In the genomic region with DNA sequence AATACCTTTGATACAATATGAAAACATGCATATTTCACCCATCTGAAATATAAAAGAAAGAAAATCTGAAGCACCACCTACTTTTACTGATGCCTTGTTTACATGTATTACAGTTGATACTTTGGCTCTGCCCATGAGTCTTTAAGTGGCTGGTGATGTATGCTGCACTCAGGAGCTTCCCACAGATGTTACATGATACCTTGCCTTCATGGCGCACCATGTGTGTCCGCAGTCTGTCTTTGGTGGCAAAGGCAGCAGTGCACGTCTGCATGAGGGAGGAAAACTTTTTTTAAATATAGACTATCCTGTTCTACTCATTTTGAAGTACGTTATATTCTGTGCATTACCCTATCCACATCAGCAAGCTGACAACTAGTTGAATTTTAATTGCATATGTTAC, we compare ENCODE assay signal across 1 cellular context.
TF ChIP-seq lines count a peak whose summit lies in the region.

No MANE protein-coding gene starts in this region.

TF ChIP-seq in neural cell, 6 proteins besides CTCF, POLR2A, EP300 and RAD21 (continued from another document):
- TF ChIP-seq, protein P1, sequence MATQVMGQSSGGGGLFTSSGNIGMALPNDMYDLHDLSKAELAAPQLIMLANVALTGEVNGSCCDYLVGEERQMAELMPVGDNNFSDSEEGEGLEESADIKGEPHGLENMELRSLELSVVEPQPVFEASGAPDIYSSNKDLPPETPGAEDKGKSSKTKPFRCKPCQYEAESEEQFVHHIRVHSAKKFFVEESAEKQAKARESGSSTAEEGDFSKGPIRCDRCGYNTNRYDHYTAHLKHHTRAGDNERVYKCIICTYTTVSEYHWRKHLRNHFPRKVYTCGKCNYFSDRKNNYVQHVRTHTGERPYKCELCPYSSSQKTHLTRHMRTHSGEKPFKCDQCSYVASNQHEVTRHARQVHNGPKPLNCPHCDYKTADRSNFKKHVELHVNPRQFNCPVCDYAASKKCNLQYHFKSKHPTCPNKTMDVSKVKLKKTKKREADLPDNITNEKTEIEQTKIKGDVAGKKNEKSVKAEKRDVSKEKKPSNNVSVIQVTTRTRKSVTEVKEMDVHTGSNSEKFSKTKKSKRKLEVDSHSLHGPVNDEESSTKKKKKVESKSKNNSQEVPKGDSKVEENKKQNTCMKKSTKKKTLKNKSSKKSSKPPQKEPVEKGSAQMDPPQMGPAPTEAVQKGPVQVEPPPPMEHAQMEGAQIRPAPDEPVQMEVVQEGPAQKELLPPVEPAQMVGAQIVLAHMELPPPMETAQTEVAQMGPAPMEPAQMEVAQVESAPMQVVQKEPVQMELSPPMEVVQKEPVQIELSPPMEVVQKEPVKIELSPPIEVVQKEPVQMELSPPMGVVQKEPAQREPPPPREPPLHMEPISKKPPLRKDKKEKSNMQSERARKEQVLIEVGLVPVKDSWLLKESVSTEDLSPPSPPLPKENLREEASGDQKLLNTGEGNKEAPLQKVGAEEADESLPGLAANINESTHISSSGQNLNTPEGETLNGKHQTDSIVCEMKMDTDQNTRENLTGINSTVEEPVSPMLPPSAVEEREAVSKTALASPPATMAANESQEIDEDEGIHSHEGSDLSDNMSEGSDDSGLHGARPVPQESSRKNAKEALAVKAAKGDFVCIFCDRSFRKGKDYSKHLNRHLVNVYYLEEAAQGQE (IDR thresholded peaks at IDR 0.05; ENCODE audit: borderline replicate concordance) = no peak
